10 cellular contexts compared by ENCODE assay signal in the genomic region with DNA sequence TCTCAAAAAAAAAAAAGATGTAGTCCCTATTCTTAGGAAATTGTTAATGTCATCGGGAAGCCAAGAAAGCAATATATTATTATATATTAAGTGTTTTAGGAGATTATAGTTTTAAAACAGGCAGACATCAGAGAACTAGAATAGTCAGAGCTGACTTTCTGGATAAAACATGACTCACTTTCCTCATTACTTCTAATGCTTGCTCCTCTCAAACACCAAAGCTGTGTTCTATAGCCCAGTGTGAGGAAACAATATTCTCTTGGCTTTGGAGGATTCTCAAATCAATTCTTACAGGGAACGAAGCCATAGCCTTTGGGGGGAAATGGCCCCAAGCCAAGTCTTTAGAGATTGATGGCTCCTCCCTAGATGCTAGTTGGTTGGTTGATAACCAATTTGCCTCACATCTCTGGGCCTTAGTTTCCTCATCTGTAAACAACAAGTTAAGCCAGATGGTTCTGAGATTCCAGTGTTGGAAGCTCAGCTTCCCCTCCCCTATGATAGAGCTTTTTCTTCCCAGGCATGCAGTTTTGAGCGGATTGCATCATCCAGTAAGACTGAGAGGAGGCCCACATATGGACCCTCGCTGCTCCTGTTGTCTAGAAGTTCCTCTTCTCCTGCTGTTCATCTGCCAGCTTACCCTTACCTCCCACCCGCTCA. TPM values are rescaled to one million over a fixed set of nuclear protein-coding genes. Genes with fewer than 3 reads are reported as not detected.
DNase-seq lines count a peak whose midpoint lies in the region; ATAC-seq and TF ChIP-seq lines count a peak whose summit lies in the region.
"Had no signal": no experiment of that assay in that cellular context is flagged by ENCODE, and none has a peak within 500 bp of the region (broad histone marks: within the 10 kb centered on the region; RNA-seq: fewer than 3 reads in every experiment).

No MANE protein-coding gene starts in this region.

- no peak overlapping the region for H3K9ac ChIP-seq in MM.1S (ENCODE audit: low read length)
- H3K9ac ChIP-seq: parathyroid adenoma had no signal

- no peaks in the 10 kb centered on the region for H3K27me3 Mint-ChIP-seq in activated CD4-positive, alpha-beta T cell treated with anti-CD3 and anti-CD28 coated beads, Interleukin-2, amount 10 ng/mL, durations not matched to agents 24 days and 14 days

- H3F3A ChIP-seq in MM.1S (ENCODE audit: insufficient read depth, low read length): no peaks in the 10 kb centered on the region

- no peak for DNase-seq in activated CD4-positive, alpha-beta T cell treated with anti-CD3 and anti-CD28 coated beads, Interleukin-2, amount 10 ng/mL, durations not matched to agents 24 days and 14 days
- no peak for DNase-seq in activated CD4-positive, alpha-beta T cell treated with anti-CD3 and anti-CD28 coated beads, Interleukin-2, amount 50 U/mL, for 1 hour
- DNase-seq in right cardiac atrium (peak in 1 of 3 donors; percentile 43), upper lobe of right lung (no peak), NCI-H1417 (lab: John Stamatoyannopoulos, UW) (no peak), MM.1S (no peak)
- DNase-seq: BE2C had no signal

- peaks cover 18% of the 10 kb centered on the region for H3K4me1 Mint-ChIP-seq in activated CD4-positive, alpha-beta T cell treated with anti-CD3 and anti-CD28 coated beads, Interleukin-2, amount 10 ng/mL, durations not matched to agents 24 days and 14 days

- peak; percentile 78 to 79 for ATAC-seq in right cardiac atrium
- peak; percentile 39 for ATAC-seq in upper lobe of right lung
- ATAC-seq in HG02588 (IDR thresholded peaks at IDR 0.05; ENCODE audit: unreplicated experiment): no peak

- peak overlapping the region; percentile 44 for H3K27ac ChIP-seq in angular gyrus (ENCODE audit: low read depth, low read length)
- H3K27ac ChIP-seq in right cardiac atrium (ENCODE audit: low read length): peak overlapping the region; percentile 17
- H3K27ac ChIP-seq in upper lobe of right lung: no peak overlapping the region
- H3K27ac ChIP-seq in MM.1S (ENCODE audit: low read length): no peak overlapping the region
- H3K27ac ChIP-seq: parathyroid adenoma had no signal

- no peaks in the 10 kb centered on the region for H3K9me2 ChIP-seq in MM.1S (replicated peaks; ENCODE audit: insufficient read depth, low read length)

- H3K4me1 ChIP-seq in right cardiac atrium (ENCODE audit: control insufficient read depth, insufficient read depth, low read length) (no peaks in the 10 kb centered on the region), upper lobe of right lung (peaks cover 8% of the 10 kb centered on the region), MM.1S (ENCODE audit: low read length) (no peaks in the 10 kb centered on the region)
- H3K4me1 ChIP-seq: parathyroid adenoma had no signal

- H3K9me3 ChIP-seq in right cardiac atrium (ENCODE audit: control insufficient read depth, low read length) (no peaks in the 10 kb centered on the region), upper lobe of right lung (no peaks in the 10 kb centered on the region), MM.1S (replicated peaks; ENCODE audit: insufficient read depth, low read length) (no peaks in the 10 kb centered on the region)
- H3K9me3 ChIP-seq: BE2C had no signal

- peaks cover 94% of the 10 kb centered on the region for H3K79me2 ChIP-seq in MM.1S (ENCODE audit: low read length)

- H3K27me3 ChIP-seq in right cardiac atrium (ENCODE audit: control insufficient read depth, insufficient read depth): no peaks in the 10 kb centered on the region
- no peaks in the 10 kb centered on the region for H3K27me3 ChIP-seq in upper lobe of right lung
- H3K27me3 ChIP-seq in MM.1S (replicated peaks; ENCODE audit: insufficient read depth, low read length): no peaks in the 10 kb centered on the region
- H3K27me3 ChIP-seq: BE2C had no signal

- H4K20me1 ChIP-seq in MM.1S (ENCODE audit: insufficient read depth, low read length): 0 out of 2 replicates have a peak, but pooled peaks cover 7% of the 10 kb centered on the region

- H3K36me3 Mint-ChIP-seq in activated CD4-positive, alpha-beta T cell treated with anti-CD3 and anti-CD28 coated beads, Interleukin-2, amount 10 ng/mL, durations not matched to agents 24 days and 14 days (ENCODE audit: low read depth): peaks cover 35% of the 10 kb centered on the region

- no peak overlapping the region for H3K4me2 ChIP-seq in MM.1S (ENCODE audit: low read depth, low read length)

- 64% methylated on average over 5 of the region's 5 CpGs for WGBS in right cardiac atrium

- no peaks in the 10 kb centered on the region for H3K9me3 Mint-ChIP-seq in activated CD4-positive, alpha-beta T cell treated with anti-CD3 and anti-CD28 coated beads, Interleukin-2, amount 10 ng/mL, durations not matched to agents 24 days and 14 days

- TF ChIP-seq CTCF in upper lobe of right lung (IDR thresholded peaks at IDR 0.05) (no peak), MM.1S (IDR thresholded peaks at IDR 0.05; ENCODE audit: low read length) (no peak)

- no peak overlapping the region for H2AFZ ChIP-seq in MM.1S (ENCODE audit: low read length)
- H2AFZ ChIP-seq: parathyroid adenoma had no signal

- H3K36me3 ChIP-seq in upper lobe of right lung: peaks cover 39% of the 10 kb centered on the region
- peaks cover 10% of the 10 kb centered on the region; the same call in 1 of the 2 replicates for H3K36me3 ChIP-seq in MM.1S (replicated peaks; ENCODE audit: insufficient read depth, low read length)

- peak overlapping the region; percentile 40 for H3K27ac Mint-ChIP-seq in activated CD4-positive, alpha-beta T cell treated with anti-CD3 and anti-CD28 coated beads, Interleukin-2, amount 10 ng/mL, durations not matched to agents 24 days and 14 days

- intact Hi-C loops in activated CD4-positive, alpha-beta T cell treated with anti-CD3 and anti-CD28 coated beads, Interleukin-2, amount 10 ng/mL, durations not matched to agents 24 days and 14 days (cut with micrococcal nuclease): no loop called here
- intact Hi-C loops in right cardiac atrium (cut with DNase I): no loop called here
- intact Hi-C loops in upper lobe of right lung (cut with DNase I): no loop called here

- no peak overlapping the region for H3K4me3 Mint-ChIP-seq in activated CD4-positive, alpha-beta T cell treated with anti-CD3 and anti-CD28 coated beads, Interleukin-2, amount 10 ng/mL, durations not matched to agents 24 days and 14 days

- H3K4me3 ChIP-seq in right cardiac atrium (ENCODE audit: low read length) (no peak overlapping the region), upper lobe of right lung (no peak overlapping the region), MM.1S (ENCODE audit: low read length) (no peak overlapping the region)

RNA-seq across cellular contexts. Expression of a gene that starts 12.4 kb away (rescaled TPM):
- total RNA-seq in activated CD4-positive, alpha-beta T cell treated with anti-CD3 and anti-CD28 coated beads, Interleukin-2, amount 10 ng/mL, durations not matched to agents 24 days and 14 days: 176 and 182 TPM in 2 replicates
- total RNA-seq in right cardiac atrium (100 to 1,000 TPM in 1 of 4 donors, 10 to 100 TPM in 3; 66.3 to 105 (median 72.2) TPM), upper lobe of right lung (107 TPM)
- 33.4 TPM for polyA plus RNA-seq in right cardiac atrium

RNA-seq across cellular contexts. Expression of a gene that starts 22.1 kb away (rescaled TPM):
- 24.6 and 25.4 TPM in 2 replicates for total RNA-seq in activated CD4-positive, alpha-beta T cell treated with anti-CD3 and anti-CD28 coated beads, Interleukin-2, amount 10 ng/mL, durations not matched to agents 24 days and 14 days
- 10 to 100 TPM; 36.3 to 40.2 (median 37.2) TPM for total RNA-seq in right cardiac atrium
- 23.6 TPM for polyA plus RNA-seq in right cardiac atrium
- total RNA-seq in upper lobe of right lung: 21.8 TPM

RNA-seq across cellular contexts. Expression of a gene that starts 58.8 kb away (rescaled TPM):
- 4.9 and 5.8 TPM in 2 replicates for total RNA-seq in activated CD4-positive, alpha-beta T cell treated with anti-CD3 and anti-CD28 coated beads, Interleukin-2, amount 10 ng/mL, durations not matched to agents 24 days and 14 days
- total RNA-seq in right cardiac atrium (100 to 1,000 TPM in 3 of 4 donors, 10 to 100 TPM in 1; 94.2 to 164 (median 138) TPM), upper lobe of right lung (37.0 TPM)
- polyA plus RNA-seq in right cardiac atrium: 100 TPM

Comparison
In these comparisons a context has a peak if more than half of its experiments do, and no peak if none do; other contexts are left out.
1. H3K27ac ChIP-seq: peak in angular gyrus (single experiment) and right cardiac atrium (single experiment); none in upper lobe of right lung (single experiment) and MM.1S (single experiment).